1 cellular context compared by ENCODE assay signal in the genomic region with DNA sequence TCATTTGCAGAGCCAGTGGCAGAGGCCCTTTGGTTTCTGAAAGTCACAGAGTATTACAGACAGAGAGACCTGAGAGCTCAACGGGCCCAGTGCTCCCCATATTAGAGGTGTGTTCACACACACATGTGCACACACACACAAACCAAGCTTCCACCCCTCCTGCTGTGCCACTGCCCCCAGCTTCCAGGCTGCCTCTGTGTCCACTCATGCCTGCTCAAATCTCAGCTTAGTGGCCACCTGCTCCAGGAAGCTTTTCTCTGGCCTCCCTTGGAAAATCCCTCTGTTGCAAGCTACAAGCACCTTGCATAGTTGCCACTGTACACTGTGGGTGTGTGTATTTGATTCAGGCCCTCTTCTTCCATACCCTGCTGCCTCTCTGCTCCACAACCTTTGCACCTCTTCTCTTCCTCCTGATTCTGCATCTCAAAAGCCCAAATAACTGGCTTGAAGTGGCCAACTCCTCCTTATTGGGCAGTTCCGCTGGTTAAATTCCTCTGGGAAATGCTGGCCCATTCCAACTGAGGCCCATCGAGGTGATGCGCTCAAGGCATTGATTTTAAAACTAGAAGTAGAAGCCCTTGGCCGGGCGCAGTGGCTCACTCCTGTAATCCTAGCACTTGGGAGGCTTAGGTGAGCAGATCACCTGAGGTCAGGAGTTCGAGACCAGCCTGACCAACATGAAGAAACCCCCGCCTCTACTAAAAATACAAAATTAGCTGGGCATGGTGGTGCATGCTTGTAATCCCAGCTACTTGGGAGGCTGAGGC.
TF ChIP-seq lines count a peak whose summit lies in the region.

No MANE protein-coding gene starts in this region.

TF ChIP-seq in WTC11, 78 proteins besides CTCF, POLR2A, EP300 and RAD21 (continued from another document):
- TF ChIP-seq, protein P1, sequence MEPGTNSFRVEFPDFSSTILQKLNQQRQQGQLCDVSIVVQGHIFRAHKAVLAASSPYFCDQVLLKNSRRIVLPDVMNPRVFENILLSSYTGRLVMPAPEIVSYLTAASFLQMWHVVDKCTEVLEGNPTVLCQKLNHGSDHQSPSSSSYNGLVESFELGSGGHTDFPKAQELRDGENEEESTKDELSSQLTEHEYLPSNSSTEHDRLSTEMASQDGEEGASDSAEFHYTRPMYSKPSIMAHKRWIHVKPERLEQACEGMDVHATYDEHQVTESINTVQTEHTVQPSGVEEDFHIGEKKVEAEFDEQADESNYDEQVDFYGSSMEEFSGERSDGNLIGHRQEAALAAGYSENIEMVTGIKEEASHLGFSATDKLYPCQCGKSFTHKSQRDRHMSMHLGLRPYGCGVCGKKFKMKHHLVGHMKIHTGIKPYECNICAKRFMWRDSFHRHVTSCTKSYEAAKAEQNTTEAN (CRISPR knock-in tag; IDR thresholded peaks at IDR 0.05) = no peak
- TF ChIP-seq FOXJ3 (CRISPR knock-in tag; IDR thresholded peaks at IDR 0.05; ENCODE audit: borderline replicate concordance) (no peak), NFATC4 (CRISPR knock-in tag; IDR thresholded peaks at IDR 0.05) (no peak), KAT7 (CRISPR knock-in tag; IDR thresholded peaks at IDR 0.05; ENCODE audit: borderline replicate concordance) (no peak)
- TF ChIP-seq, protein P2, sequence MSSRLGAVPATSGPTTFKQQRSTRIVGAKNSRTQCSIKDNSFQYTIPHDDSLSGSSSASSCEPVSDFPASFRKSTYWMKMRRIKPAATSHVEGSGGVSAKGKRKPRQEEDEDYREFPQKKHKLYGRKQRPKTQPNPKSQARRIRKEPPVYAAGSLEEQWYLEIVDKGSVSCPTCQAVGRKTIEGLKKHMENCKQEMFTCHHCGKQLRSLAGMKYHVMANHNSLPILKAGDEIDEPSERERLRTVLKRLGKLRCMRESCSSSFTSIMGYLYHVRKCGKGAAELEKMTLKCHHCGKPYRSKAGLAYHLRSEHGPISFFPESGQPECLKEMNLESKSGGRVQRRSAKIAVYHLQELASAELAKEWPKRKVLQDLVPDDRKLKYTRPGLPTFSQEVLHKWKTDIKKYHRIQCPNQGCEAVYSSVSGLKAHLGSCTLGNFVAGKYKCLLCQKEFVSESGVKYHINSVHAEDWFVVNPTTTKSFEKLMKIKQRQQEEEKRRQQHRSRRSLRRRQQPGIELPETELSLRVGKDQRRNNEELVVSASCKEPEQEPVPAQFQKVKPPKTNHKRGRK (CRISPR knock-in tag; IDR thresholded peaks at IDR 0.05; ENCODE audit: borderline replicate concordance) = no peak
